8 cellular contexts compared by ENCODE assay signal in genomic region chr14:60151715-60152114, GRCh38. TPM values are rescaled to one million over a fixed set of nuclear protein-coding genes. Genes with fewer than 3 reads are reported as not detected.
DNase-seq lines count a peak whose midpoint lies in the region; ATAC-seq and TF ChIP-seq lines count a peak whose summit lies in the region.

No MANE protein-coding gene starts in this region.

- ATAC-seq in GM19372 (IDR thresholded peaks at IDR 0.05; ENCODE audit: low read depth, unreplicated experiment) (peak; percentile 55), left ventricle myocardium superior (peak; percentile 91)
- peak; percentile 95 for ATAC-seq in activated naive CD8-positive, alpha-beta T cell treated with anti-CD3 and anti-CD28 coated beads, Interleukin-2, amount 10 ng/mL, durations not matched to agents 7 days and 5 days (ENCODE audit: low read depth)

- no peaks in the 10 kb centered on the region for H3K27me3 Mint-ChIP-seq in activated naive CD8-positive, alpha-beta T cell treated with anti-CD3 and anti-CD28 coated beads, Interleukin-2, amount 10 ng/mL, durations not matched to agents 7 days and 5 days
- no peaks in the 10 kb centered on the region for H3K27me3 Mint-ChIP-seq in mesothelial cell of epicardium (ENCODE audit: low read depth)

- DNase-seq in AG08395 (ENCODE audit: low spot score): peak; percentile 92
- peak; percentile 59 for DNase-seq in HS-27A (ENCODE audit: low read depth)
- DNase-seq in SW480 (ENCODE audit: low spot score): peak; percentile 14
- peak; percentile 48 for DNase-seq in activated naive CD8-positive, alpha-beta T cell treated with anti-CD3 and anti-CD28 coated beads, Interleukin-2, amount 10 ng/mL, durations not matched to agents 7 days and 5 days
- peak; percentile 77 for DNase-seq in left ventricle myocardium superior
- DNase-seq in stimulated activated CD4-positive, alpha-beta T cell treated with anti-CD3 and anti-CD28 coated beads, Interleukin-15, amount 100 ng/mL, for 1 hour (ENCODE audit: low read depth in 1 of 2, low spot score in 1 of 2): peak; percentile 28 to 39
- DNase-seq in mesothelial cell of epicardium (ENCODE audit: low spot score in 2 of 2, unreplicated experiment in 2 of 2): no peak

- intact Hi-C loops in left ventricle myocardium superior (cut with micrococcal nuclease): no loop called here

- H3K36me3 Mint-ChIP-seq in activated naive CD8-positive, alpha-beta T cell treated with anti-CD3 and anti-CD28 coated beads, Interleukin-2, amount 10 ng/mL, durations not matched to agents 7 days and 5 days: peaks cover 58% of the 10 kb centered on the region
- H3K36me3 Mint-ChIP-seq in mesothelial cell of epicardium: peaks cover 43% of the 10 kb centered on the region

- no peaks in the 10 kb centered on the region for H3K9me3 Mint-ChIP-seq in activated naive CD8-positive, alpha-beta T cell treated with anti-CD3 and anti-CD28 coated beads, Interleukin-2, amount 10 ng/mL, durations not matched to agents 7 days and 5 days
- no peaks in the 10 kb centered on the region for H3K9me3 Mint-ChIP-seq in mesothelial cell of epicardium

- H3K4me3 Mint-ChIP-seq in activated naive CD8-positive, alpha-beta T cell treated with anti-CD3 and anti-CD28 coated beads, Interleukin-2, amount 10 ng/mL, durations not matched to agents 7 days and 5 days: peak overlapping the region; percentile 36
- H3K4me3 Mint-ChIP-seq in mesothelial cell of epicardium: no peak overlapping the region

- peaks cover 39% of the 10 kb centered on the region for H3K4me1 Mint-ChIP-seq in activated naive CD8-positive, alpha-beta T cell treated with anti-CD3 and anti-CD28 coated beads, Interleukin-2, amount 10 ng/mL, durations not matched to agents 7 days and 5 days
- H3K4me1 Mint-ChIP-seq in mesothelial cell of epicardium: no peaks in the 10 kb centered on the region

- POLR2A ChIA-PET in activated naive CD8-positive, alpha-beta T cell treated with anti-CD3 and anti-CD28 coated beads, Interleukin-2, amount 10 ng/mL, durations not matched to agents 7 days and 5 days (lab: Charles Lee): interaction anchor here (1.0 to 4.0 kb wide), 3 partner anchors 12 to 97 kb away, joined by 3 to 37 read pairs (median 6); partner anchors contain the start of gene DHRS7

- H3K27ac Mint-ChIP-seq in activated naive CD8-positive, alpha-beta T cell treated with anti-CD3 and anti-CD28 coated beads, Interleukin-2, amount 10 ng/mL, durations not matched to agents 7 days and 5 days: peak overlapping the region; percentile 78
- no peak overlapping the region for H3K27ac Mint-ChIP-seq in mesothelial cell of epicardium

- no peak for TF ChIP-seq CTCF in mesothelial cell of epicardium (IDR thresholded peaks at IDR 0.05; ENCODE audit: unreplicated experiment)

RNA-seq across cellular contexts. Expression of gene DHRS7, which starts 13.5 kb away (rescaled TPM):
- total RNA-seq in activated naive CD8-positive, alpha-beta T cell treated with anti-CD3 and anti-CD28 coated beads, Interleukin-2, amount 10 ng/mL, durations not matched to agents 7 days and 5 days: 10 to 100 TPM; 69.3 to 73.0 TPM
- total RNA-seq in left ventricle myocardium superior: 34.2 TPM
- 32.7 to 33.5 TPM (median 33.0 TPM) in 3 replicates for total RNA-seq in mesothelial cell of epicardium

RNA-seq across cellular contexts. Expression of gene PCNX4, which starts 60.0 kb away (rescaled TPM):
- total RNA-seq in activated naive CD8-positive, alpha-beta T cell treated with anti-CD3 and anti-CD28 coated beads, Interleukin-2, amount 10 ng/mL, durations not matched to agents 7 days and 5 days: 10 to 100 TPM; 34.4 to 35.5 TPM
- total RNA-seq in left ventricle myocardium superior (23.2 TPM), mesothelial cell of epicardium (71.1 to 79.0 TPM (median 72.3 TPM) in 3 replicates)

Comparison
In these comparisons a context has a peak if more than half of its experiments do, and no peak if none do; other contexts are left out.
1. DNase-seq: peak in AG08395 (single experiment), HS-27A (single experiment), SW480 (single experiment), activated naive CD8-positive, alpha-beta T cell treated with anti-CD3 and anti-CD28 coated beads, Interleukin-2, amount 10 ng/mL, durations not matched to agents 7 days and 5 days (single experiment), left ventricle myocardium superior (single experiment) and stimulated activated CD4-positive, alpha-beta T cell treated with anti-CD3 and anti-CD28 coated beads, Interleukin-15, amount 100 ng/mL, for 1 hour (2 of 2); none in mesothelial cell of epicardium (0 of 2).
2. Peak in every context shown above with its lines, with median percentiles within 50 percentile points of each other: ATAC-seq.